In genomic region chr7:44080686-44081265, GRCh38 we compare ENCODE assay signal across 9 cellular contexts. TPM values are rescaled to one million over a fixed set of nuclear protein-coding genes. Genes with fewer than 3 reads are reported as not detected.
DNase-seq lines count a peak whose midpoint lies in the region; ATAC-seq and TF ChIP-seq lines count a peak whose summit lies in the region.
"Had no signal": no experiment of that assay in that cellular context is flagged by ENCODE, and none has a peak within 500 bp of the region (broad histone marks: within the 10 kb centered on the region; RNA-seq: fewer than 3 reads in every experiment).

No MANE protein-coding gene starts in this region.

- H3K4me3 Mint-ChIP-seq in activated CD4-positive, alpha-beta T cell treated with anti-CD3 and anti-CD28 coated beads, Interleukin-2, amount 10 ng/mL, durations not matched to agents 24 days and 14 days = peak overlapping the region; percentile 85
- peak overlapping the region; percentile 78 for H3K4me3 Mint-ChIP-seq in activated CD4-positive, alpha-beta memory T cell treated with anti-CD3 and anti-CD28 coated beads, Interleukin-2, amount 10 ng/mL, durations not matched to agents 7 days and 5 days

- DNase-seq in activated CD4-positive, alpha-beta T cell treated with anti-CD3 and anti-CD28 coated beads, Interleukin-2, amount 10 ng/mL, durations not matched to agents 24 days and 14 days = no peak
- DNase-seq in activated CD4-positive, alpha-beta T cell treated with anti-CD3 and anti-CD28 coated beads, Interleukin-2, amount 50 U/mL, for 48 hours = no peak
- no peak for DNase-seq in activated CD4-positive, alpha-beta memory T cell treated with anti-CD3 and anti-CD28 coated beads, Interleukin-2, amount 10 ng/mL, durations not matched to agents 7 days and 5 days
- DNase-seq in right cardiac atrium = peak; percentile 19 to 67 (median 64)
- DNase-seq in suprapubic skin (ENCODE audit: low spot score in 2 of 2) = no peak
- DNase-seq in NCI-H1694 (lab: John Stamatoyannopoulos, UW) = no peak
- no peak for DNase-seq in trophoblast cell
- DNase-seq in putamen (ENCODE audit: low spot score) = no peak

- H3K36me3 Mint-ChIP-seq in activated CD4-positive, alpha-beta T cell treated with anti-CD3 and anti-CD28 coated beads, Interleukin-2, amount 10 ng/mL, durations not matched to agents 24 days and 14 days (ENCODE audit: low read depth) = peaks cover 31% of the 10 kb centered on the region
- H3K36me3 Mint-ChIP-seq in activated CD4-positive, alpha-beta memory T cell treated with anti-CD3 and anti-CD28 coated beads, Interleukin-2, amount 10 ng/mL, durations not matched to agents 7 days and 5 days (ENCODE audit: low read depth) = peaks cover 39% of the 10 kb centered on the region

- H3K9me3 Mint-ChIP-seq in activated CD4-positive, alpha-beta T cell treated with anti-CD3 and anti-CD28 coated beads, Interleukin-2, amount 10 ng/mL, durations not matched to agents 24 days and 14 days = no peaks in the 10 kb centered on the region
- H3K9me3 Mint-ChIP-seq in activated CD4-positive, alpha-beta memory T cell treated with anti-CD3 and anti-CD28 coated beads, Interleukin-2, amount 10 ng/mL, durations not matched to agents 7 days and 5 days = no peaks in the 10 kb centered on the region

- H3K27me3 Mint-ChIP-seq in activated CD4-positive, alpha-beta T cell treated with anti-CD3 and anti-CD28 coated beads, Interleukin-2, amount 10 ng/mL, durations not matched to agents 24 days and 14 days = no peaks in the 10 kb centered on the region
- H3K27me3 Mint-ChIP-seq in activated CD4-positive, alpha-beta memory T cell treated with anti-CD3 and anti-CD28 coated beads, Interleukin-2, amount 10 ng/mL, durations not matched to agents 7 days and 5 days = no peaks in the 10 kb centered on the region

- H3K9ac ChIP-seq in trophoblast cell (ENCODE audit: low read length) = no peak overlapping the region

- no peak for TF ChIP-seq EP300 in suprapubic skin (IDR thresholded peaks at IDR 0.05)

- H4K8ac ChIP-seq in trophoblast cell (ENCODE audit: low read depth, low read length) = no peak overlapping the region

- H3K27ac ChIP-seq in right cardiac atrium (ENCODE audit: low read length) (peak overlapping the region; percentile 75), suprapubic skin (no peak overlapping the region), trophoblast cell (ENCODE audit: low read depth, low read length) (no peak overlapping the region)
- H3K27ac ChIP-seq: SJSA1 had no signal

- H3K4me1 Mint-ChIP-seq in activated CD4-positive, alpha-beta T cell treated with anti-CD3 and anti-CD28 coated beads, Interleukin-2, amount 10 ng/mL, durations not matched to agents 24 days and 14 days = peaks cover 29% of the 10 kb centered on the region
- H3K4me1 Mint-ChIP-seq in activated CD4-positive, alpha-beta memory T cell treated with anti-CD3 and anti-CD28 coated beads, Interleukin-2, amount 10 ng/mL, durations not matched to agents 7 days and 5 days = peaks cover 46% of the 10 kb centered on the region

- CTCF ChIA-PET in activated CD4-positive, alpha-beta memory T cell treated with anti-CD3 and anti-CD28 coated beads, Interleukin-2, amount 10 ng/mL, durations not matched to agents 7 days and 5 days (lab: Charles Lee) = interaction anchor here (0.9 kb wide), 1 partner anchor 34 kb away, joined by 3 read pairs; no protein-coding TSS in a partner anchor

- H3K4ac ChIP-seq in trophoblast cell (ENCODE audit: low read depth, low read length) = no peak overlapping the region

- no peak overlapping the region for H4K12ac ChIP-seq in trophoblast cell (ENCODE audit: low read depth, low read length)

- H2AFZ ChIP-seq in trophoblast cell (ENCODE audit: insufficient read depth, low read length, poor library complexity) = no peak overlapping the region

- no peak overlapping the region for H3K23ac ChIP-seq in trophoblast cell (ENCODE audit: low read length)

- H3K27me3 ChIP-seq in right cardiac atrium (ENCODE audit: control insufficient read depth, insufficient read depth) = no peaks in the 10 kb centered on the region
- H3K27me3 ChIP-seq in suprapubic skin = no peaks in the 10 kb centered on the region
- H3K27me3 ChIP-seq in trophoblast cell (ENCODE audit: insufficient read depth, low read length) = no peaks in the 10 kb centered on the region
- H3K27me3 ChIP-seq: SJSA1 had no signal

- POLR2A ChIA-PET in activated CD4-positive, alpha-beta memory T cell treated with anti-CD3 and anti-CD28 coated beads, Interleukin-2, amount 10 ng/mL, durations not matched to agents 7 days and 5 days (lab: Charles Lee) = interaction anchor here (0.7 to 4.6 kb wide), 16 partner anchors 8 to 767 kb away, joined by 3 to 42 read pairs (median 4); partner anchors contain the start of genes DBNL, H2AZ2, PGAM2 and POLD2

- peak overlapping the region; percentile 88 for H3K27ac Mint-ChIP-seq in activated CD4-positive, alpha-beta T cell treated with anti-CD3 and anti-CD28 coated beads, Interleukin-2, amount 10 ng/mL, durations not matched to agents 24 days and 14 days
- peak overlapping the region; percentile 83 for H3K27ac Mint-ChIP-seq in activated CD4-positive, alpha-beta memory T cell treated with anti-CD3 and anti-CD28 coated beads, Interleukin-2, amount 10 ng/mL, durations not matched to agents 7 days and 5 days

- no peak overlapping the region for H3K14ac ChIP-seq in trophoblast cell (ENCODE audit: low read length)

- peaks cover 3% of the 10 kb centered on the region for H3K4me1 ChIP-seq in right cardiac atrium (ENCODE audit: control insufficient read depth, insufficient read depth, low read length)
- H3K4me1 ChIP-seq in suprapubic skin = peaks cover 38% of the 10 kb centered on the region
- no peaks in the 10 kb centered on the region for H3K4me1 ChIP-seq in trophoblast cell (ENCODE audit: control insufficient read depth in 1 of 2, insufficient read depth in 2 of 2, low read length in 2 of 2)

- H3K36me3 ChIP-seq in suprapubic skin = peaks cover 48% of the 10 kb centered on the region
- peaks cover 42 to 47% of the 10 kb centered on the region in 2 experiments for H3K36me3 ChIP-seq in trophoblast cell (ENCODE audit: control insufficient read depth in 1 of 2, insufficient read depth in 2 of 2, low read length in 2 of 2)

- H3K79me2 ChIP-seq in trophoblast cell (ENCODE audit: control insufficient read depth, insufficient read depth, low read length, poor library complexity) = peaks cover 3% of the 10 kb centered on the region

- no peak for TF ChIP-seq CTCF in suprapubic skin (IDR thresholded peaks at IDR 0.05)

- 58% methylated on average over 11 of the region's 11 CpGs for WGBS in right cardiac atrium
- 84% methylated on average over 11 of the region's 11 CpGs for WGBS in suprapubic skin
- no CpG with 5 or more reads among the region's 11 CpGs for WGBS in trophoblast cell (ENCODE audit: extremely low coverage, insufficient coverage, insufficient read length)

- no peak overlapping the region for H2AK5ac ChIP-seq in trophoblast cell (ENCODE audit: low read length)

- H4K91ac ChIP-seq in trophoblast cell (ENCODE audit: low read depth, low read length) = no peak overlapping the region

- no peak overlapping the region for H2BK5ac ChIP-seq in trophoblast cell (ENCODE audit: low read depth, low read length, poor library complexity)

- H3K18ac ChIP-seq in trophoblast cell (ENCODE audit: low read length) = no peak overlapping the region

- no peak overlapping the region for H2BK12ac ChIP-seq in trophoblast cell (ENCODE audit: low read length)

- no peaks in the 10 kb centered on the region for H3K9me3 ChIP-seq in right cardiac atrium (ENCODE audit: control insufficient read depth, low read length)
- no peaks in the 10 kb centered on the region for H3K9me3 ChIP-seq in suprapubic skin
- no peaks in the 10 kb centered on the region for H3K9me3 ChIP-seq in trophoblast cell (ENCODE audit: insufficient read depth, low read depth, low read length)
- H3K9me3 ChIP-seq: SJSA1 had no signal

- H3K79me1 ChIP-seq in trophoblast cell (ENCODE audit: low read length) = peaks cover 7% of the 10 kb centered on the region

- no peak for ATAC-seq in right cardiac atrium

- H2BK120ac ChIP-seq in trophoblast cell (ENCODE audit: insufficient read depth, low read length, poor library complexity) = no peak overlapping the region

- no peak for TF ChIP-seq POLR2A in suprapubic skin (IDR thresholded peaks at IDR 0.05)

- no peak overlapping the region for H3K4me2 ChIP-seq in trophoblast cell (ENCODE audit: low read length)

- H3K4me3 ChIP-seq in right cardiac atrium (ENCODE audit: low read length) (peak overlapping the region; percentile 83), suprapubic skin (peak overlapping the region; percentile 61), trophoblast cell (ENCODE audit: low read depth, low read length) (no peak overlapping the region)

- intact Hi-C loops in activated CD4-positive, alpha-beta T cell treated with anti-CD3 and anti-CD28 coated beads, Interleukin-2, amount 10 ng/mL, durations not matched to agents 24 days and 14 days (cut with micrococcal nuclease) = loop anchor here (5.0 kb wide), 2 partner anchors 177 to 502 kb away; partner anchors contain the start of gene TMED4
- intact Hi-C loops in right cardiac atrium (cut with DNase I) = loop anchor here in 3 of 4 donors (5.0 kb wide), 1 partner anchor 42 kb away; the partner anchor contains the start of gene POLD2 (in 3 of the 3)

RNA-seq across cellular contexts. Expression of gene POLM, which starts 1.6 kb away (rescaled TPM):
- total RNA-seq in activated CD4-positive, alpha-beta T cell treated with anti-CD3 and anti-CD28 coated beads, Interleukin-2, amount 10 ng/mL, durations not matched to agents 24 days and 14 days = 39.3 and 41.9 TPM in 2 replicates
- 10 to 100 TPM; 29.4 to 30.7 TPM for total RNA-seq in activated CD4-positive, alpha-beta memory T cell treated with anti-CD3 and anti-CD28 coated beads, Interleukin-2, amount 10 ng/mL, durations not matched to agents 7 days and 5 days
- 10 to 100 TPM; 24.5 to 28.9 (median 25.8) TPM for total RNA-seq in right cardiac atrium
- 16.6 TPM for polyA plus RNA-seq in right cardiac atrium
- 10 to 100 TPM; 38.0 to 77.6 (median 56.9) TPM for total RNA-seq in suprapubic skin
- 10.0 and 10.3 TPM in 2 replicates for polyA plus RNA-seq in trophoblast cell (2013)

RNA-seq across cellular contexts. Expression of gene PGAM2, which starts 15.4 kb away (rescaled TPM):
- 0.42 TPM in 1 of 2 replicates, not detected in the other for total RNA-seq in activated CD4-positive, alpha-beta T cell treated with anti-CD3 and anti-CD28 coated beads, Interleukin-2, amount 10 ng/mL, durations not matched to agents 24 days and 14 days
- total RNA-seq in activated CD4-positive, alpha-beta memory T cell treated with anti-CD3 and anti-CD28 coated beads, Interleukin-2, amount 10 ng/mL, durations not matched to agents 7 days and 5 days = under 1 TPM in 1 of 2 experiments, not detected in 1; 0.43 TPM
- 1,000 to 10,000 TPM in 2 of 4 donors, 100 to 1,000 TPM in 2; 946 to 1,159 (median 1,024) TPM for total RNA-seq in right cardiac atrium
- 2,530 TPM for polyA plus RNA-seq in right cardiac atrium
- total RNA-seq in suprapubic skin = 1 to 10 TPM in 2 of 4 donors, not detected in 2; 2.3 to 5.0 TPM
- polyA plus RNA-seq in trophoblast cell (2013) = 0.14 TPM in 1 of 2 replicates, not detected in the other

RNA-seq across cellular contexts. Expression of gene AEBP1, which starts 23.4 kb away (rescaled TPM):
- total RNA-seq in activated CD4-positive, alpha-beta T cell treated with anti-CD3 and anti-CD28 coated beads, Interleukin-2, amount 10 ng/mL, durations not matched to agents 24 days and 14 days = 21.6 and 22.2 TPM in 2 replicates
- under 1 TPM; 0.30 to 0.38 TPM for total RNA-seq in activated CD4-positive, alpha-beta memory T cell treated with anti-CD3 and anti-CD28 coated beads, Interleukin-2, amount 10 ng/mL, durations not matched to agents 7 days and 5 days
- total RNA-seq in right cardiac atrium = 100 to 1,000 TPM in 2 of 4 donors, 10 to 100 TPM in 2; 81.0 to 124 (median 103) TPM
- polyA plus RNA-seq in right cardiac atrium = 62.8 TPM
- total RNA-seq in suprapubic skin = 10 to 100 TPM; 24.3 to 74.0 (median 43.3) TPM
- polyA plus RNA-seq in trophoblast cell (2013) = 31.3 and 31.8 TPM in 2 replicates
- total RNA-seq: SJSA1 had no signal

RNA-seq across cellular contexts. Expression of gene DBNL, which starts 36.3 kb away (rescaled TPM):
- 127 and 131 TPM in 2 replicates for total RNA-seq in activated CD4-positive, alpha-beta T cell treated with anti-CD3 and anti-CD28 coated beads, Interleukin-2, amount 10 ng/mL, durations not matched to agents 24 days and 14 days
- total RNA-seq in activated CD4-positive, alpha-beta memory T cell treated with anti-CD3 and anti-CD28 coated beads, Interleukin-2, amount 10 ng/mL, durations not matched to agents 7 days and 5 days = 100 to 1,000 TPM; 175 to 176 TPM
- total RNA-seq in right cardiac atrium (10 to 100 TPM; 34.3 to 44.6 (median 38.1) TPM), suprapubic skin (100 to 1,000 TPM in 1 of 4 donors, 10 to 100 TPM in 3; 95.7 to 133 (median 98.2) TPM)
- polyA plus RNA-seq in right cardiac atrium = 37.5 TPM
- polyA plus RNA-seq in trophoblast cell (2013) = 38.5 and 41.0 TPM in 2 replicates

RNA-seq across cellular contexts. Expression of gene POLD2, which starts 42.6 kb away (rescaled TPM):
- 259 and 286 TPM in 2 replicates for total RNA-seq in activated CD4-positive, alpha-beta T cell treated with anti-CD3 and anti-CD28 coated beads, Interleukin-2, amount 10 ng/mL, durations not matched to agents 24 days and 14 days
- 10 to 100 TPM; 82.3 to 84.6 TPM for total RNA-seq in activated CD4-positive, alpha-beta memory T cell treated with anti-CD3 and anti-CD28 coated beads, Interleukin-2, amount 10 ng/mL, durations not matched to agents 7 days and 5 days
- total RNA-seq in right cardiac atrium (100 to 1,000 TPM in 1 of 4 donors, 10 to 100 TPM in 3; 85.8 to 110 (median 99.0) TPM), suprapubic skin (10 to 100 TPM; 58.7 to 80.5 (median 66.1) TPM)
- polyA plus RNA-seq in right cardiac atrium = 86.6 TPM
- 57.4 and 61.4 TPM in 2 replicates for polyA plus RNA-seq in trophoblast cell (2013)

Comparison
In these comparisons a context has a peak if more than half of its experiments do, and no peak if none do; other contexts are left out.
1. DNase-seq: peak in right cardiac atrium (3 of 3); none in activated CD4-positive, alpha-beta T cell treated with anti-CD3 and anti-CD28 coated beads, Interleukin-2, amount 10 ng/mL, durations not matched to agents 24 days and 14 days (single experiment), activated CD4-positive, alpha-beta T cell treated with anti-CD3 and anti-CD28 coated beads, Interleukin-2, amount 50 U/mL, for 48 hours (0 of 2), activated CD4-positive, alpha-beta memory T cell treated with anti-CD3 and anti-CD28 coated beads, Interleukin-2, amount 10 ng/mL, durations not matched to agents 7 days and 5 days (single experiment), suprapubic skin (0 of 2), NCI-H1694 (single experiment), trophoblast cell (0 of 2) and putamen (single experiment).
2. RNA of gene PGAM2, which starts 15.4 kb away (total RNA-seq): 946 to 1,159 TPM in right cardiac atrium; 2.3 to 5.0 TPM in suprapubic skin, 0.43 TPM in activated CD4-positive, alpha-beta memory T cell treated with anti-CD3 and anti-CD28 coated beads, Interleukin-2, amount 10 ng/mL, durations not matched to agents 7 days and 5 days and 0.42 TPM in activated CD4-positive, alpha-beta T cell treated with anti-CD3 and anti-CD28 coated beads, Interleukin-2, amount 10 ng/mL, durations not matched to agents 24 days and 14 days; every median in the first group is over 100 times any median in the second.
3. RNA of gene AEBP1, which starts 23.4 kb away (total RNA-seq): 81.0 to 124 TPM in right cardiac atrium, 24.3 to 74.0 TPM in suprapubic skin and 21.6 to 22.2 TPM in activated CD4-positive, alpha-beta T cell treated with anti-CD3 and anti-CD28 coated beads, Interleukin-2, amount 10 ng/mL, durations not matched to agents 24 days and 14 days; 0.30 to 0.38 TPM in activated CD4-positive, alpha-beta memory T cell treated with anti-CD3 and anti-CD28 coated beads, Interleukin-2, amount 10 ng/mL, durations not matched to agents 7 days and 5 days; every median in the first group is over 10 times any median in the second.